Comparison of ENCODE assay signal across 33 cellular contexts in genomic region chr20:45350217-45350616, GRCh38. TPM values are rescaled to one million over a fixed set of nuclear protein-coding genes. Genes with fewer than 3 reads are reported as not detected.
"Had no signal": no experiment of that assay in that cellular context is flagged by ENCODE, and none has a peak within 500 bp of the region (broad histone marks: within the 10 kb centered on the region; RNA-seq: fewer than 3 reads in every experiment).

No MANE protein-coding gene starts in this region.

- H3K27ac ChIP-seq: left lung, lower lobe of right lung, neutrophil, thyroid gland, upper lobe of right lung had no signal

- H3K4me3 ChIP-seq: esophagus muscularis mucosa, left lung, lower lobe of right lung, mucosa of descending colon, skin epidermis, thyroid gland, upper lobe of right lung had no signal

- H3K27ac Mint-ChIP-seq: activated B cell treated with CpG ODN at 0.5 μM for 24 hours; activated CD8-positive, alpha-beta memory T cell treated with anti-CD3 and anti-CD28 coated beads, Interleukin-2, amount 10 ng/mL, durations not matched to agents 7 days and 5 days; activated CD8-positive, alpha-beta T cell treated with anti-CD3 and anti-CD28 coated beads for 36 hours; activated naive CD4-positive, alpha-beta T cell treated with anti-CD3 and anti-CD28 coated beads, Interleukin-2, amount 50 U/mL, for 72 hours; dendritic cell treated with granulocyte-macrophage colony-stimulating factor and Interleukin-4, amounts not matched to agents 40 ng/mL and 50 ng/mL, for 4 days; endodermal cell; natural killer cell treated with Interleukin-12 subunit alpha and Interleukin-12 subunit beta and Interleukin-15 and Interleukin-18, amount 100 ng/mL, for 72 hours; progenitor cell of endocrine pancreas; stimulated activated naive CD8-positive, alpha-beta T cell treated with anti-CD3 and anti-CD28 coated beads, Interleukin-15, amount 100 ng/mL, for 72 hours; T-helper 1 cell treated with Interleukin-12 subunit alpha and Interleukin-12 subunit beta and Interleukin-4 antibody, amounts not matched to agents 30 μg/mL and 1 μg/mL, for 36 hours had no signal

- H3K4me3 Mint-ChIP-seq: activated B cell treated with CpG ODN at 0.5 μM for 24 hours; activated CD8-positive, alpha-beta memory T cell treated with anti-CD3 and anti-CD28 coated beads, Interleukin-2, amount 10 ng/mL, durations not matched to agents 7 days and 5 days; activated CD8-positive, alpha-beta T cell treated with anti-CD3 and anti-CD28 coated beads for 36 hours; central memory CD8-positive, alpha-beta T cell; dendritic cell treated with granulocyte-macrophage colony-stimulating factor and Interleukin-4, amounts not matched to agents 40 ng/mL and 50 ng/mL, for 4 days; endodermal cell; natural killer cell treated with Interleukin-12 subunit alpha and Interleukin-12 subunit beta and Interleukin-15 and Interleukin-18, amount 100 ng/mL, for 72 hours; stimulated activated naive CD8-positive, alpha-beta T cell treated with anti-CD3 and anti-CD28 coated beads, Interleukin-15, amount 100 ng/mL, for 72 hours had no signal

- H3K9me3 ChIP-seq: esophagus muscularis mucosa, left lung, lower lobe of right lung, mucosa of descending colon, neutrophil, thyroid gland, upper lobe of right lung had no signal

- H3K36me3 ChIP-seq: esophagus muscularis mucosa, left lung, lower lobe of right lung, neutrophil, thyroid gland, upper lobe of right lung had no signal

- H3K36me3 Mint-ChIP-seq: activated CD8-positive, alpha-beta memory T cell treated with anti-CD3 and anti-CD28 coated beads, Interleukin-2, amount 10 ng/mL, durations not matched to agents 7 days and 5 days; natural killer cell treated with Interleukin-12 subunit alpha and Interleukin-12 subunit beta and Interleukin-15 and Interleukin-18, amount 100 ng/mL, for 72 hours had no signal

- ATAC-seq: activated CD8-positive, alpha-beta memory T cell treated with anti-CD3 and anti-CD28 coated beads, Interleukin-2, amount 10 ng/mL, durations not matched to agents 7 days and 5 days; activated CD8-positive, alpha-beta T cell treated with anti-CD3 and anti-CD28 coated beads for 36 hours; activated naive CD4-positive, alpha-beta T cell treated with anti-CD3 and anti-CD28 coated beads, Interleukin-2, amount 50 U/mL, for 72 hours; left lung; lower lobe of right lung; mucosa of descending colon; natural killer cell treated with Interleukin-12 subunit alpha and Interleukin-12 subunit beta and Interleukin-15 and Interleukin-18, amount 100 ng/mL, for 72 hours; sciatic nerve; stimulated activated naive CD8-positive, alpha-beta T cell treated with anti-CD3 and anti-CD28 coated beads, Interleukin-15, amount 100 ng/mL, for 72 hours; upper lobe of right lung had no signal

- H3K9me3 Mint-ChIP-seq: activated B cell treated with CpG ODN at 0.5 μM for 24 hours; activated CD8-positive, alpha-beta T cell treated with anti-CD3 and anti-CD28 coated beads for 36 hours; activated naive CD4-positive, alpha-beta T cell treated with anti-CD3 and anti-CD28 coated beads, Interleukin-2, amount 50 U/mL, for 72 hours; central memory CD8-positive, alpha-beta T cell; dendritic cell treated with granulocyte-macrophage colony-stimulating factor and Interleukin-4, amounts not matched to agents 40 ng/mL and 50 ng/mL, for 4 days; endodermal cell; natural killer cell treated with Interleukin-12 subunit alpha and Interleukin-12 subunit beta and Interleukin-15 and Interleukin-18, amount 100 ng/mL, for 72 hours; stimulated activated naive CD8-positive, alpha-beta T cell treated with anti-CD3 and anti-CD28 coated beads, Interleukin-15, amount 100 ng/mL, for 72 hours; T-helper 1 cell treated with Interleukin-12 subunit alpha and Interleukin-12 subunit beta and Interleukin-4 antibody, amounts not matched to agents 30 μg/mL and 1 μg/mL, for 36 hours had no signal

- H3K27me3 Mint-ChIP-seq: activated CD8-positive, alpha-beta memory T cell treated with anti-CD3 and anti-CD28 coated beads, Interleukin-2, amount 10 ng/mL, durations not matched to agents 7 days and 5 days; activated CD8-positive, alpha-beta T cell treated with anti-CD3 and anti-CD28 coated beads for 36 hours; dendritic cell treated with granulocyte-macrophage colony-stimulating factor and Interleukin-4, amounts not matched to agents 40 ng/mL and 50 ng/mL, for 4 days; natural killer cell treated with Interleukin-12 subunit alpha and Interleukin-12 subunit beta and Interleukin-15 and Interleukin-18, amount 100 ng/mL, for 72 hours had no signal

- DNase-seq: activated B cell treated with CpG ODN at 0.5 μM for 24 hours; activated CD4-positive, alpha-beta T cell treated with anti-CD3 and anti-CD28 coated beads, Interleukin-2, amount 50 U/mL, for 1 hour; activated CD8-positive, alpha-beta memory T cell treated with anti-CD3 and anti-CD28 coated beads, Interleukin-2, amount 10 ng/mL, durations not matched to agents 7 days and 5 days; activated CD8-positive, alpha-beta T cell treated with anti-CD3 and anti-CD28 coated beads for 36 hours; activated naive CD4-positive, alpha-beta T cell; activated T-cell treated with anti-CD3 and anti-CD28 coated beads, Interleukin-2, amount 50 U/mL, for 48 hours; endodermal cell; glutamatergic neuron; left lung; lower lobe of right lung; mucosa of descending colon; stimulated activated CD4-positive, alpha-beta T cell treated with anti-CD3 and anti-CD28 coated beads, Interleukin-12 subunit alpha, Interleukin-12 subunit beta, amount 100 ng/mL, for 4 hours; stimulated activated CD4-positive, alpha-beta T cell treated with anti-CD3 and anti-CD28 coated beads, Interleukin-4, amount 100 ng/mL, for 1 hour; stimulated activated naive CD8-positive, alpha-beta T cell treated with anti-CD3 and anti-CD28 coated beads, Interleukin-15, amount 100 ng/mL, for 72 hours; T-helper 9 cell; thyroid gland; upper lobe of right lung had no signal

RNA-seq across cellular contexts. Expression of gene SDC4, which starts 2.0 kb away (rescaled TPM):
- total RNA-seq: activated B cell treated with CpG ODN at 0.5 μM for 24 hours had no signal

RNA-seq across cellular contexts. Expression of gene TP53TG5, which starts 27.9 kb away (rescaled TPM):
- total RNA-seq: activated B cell treated with CpG ODN at 0.5 μM for 24 hours; bronchial epithelial cell; frontal cortex; lower lobe of right lung; mesenteric fat pad; myocyte; natural killer cell treated with Interleukin-12 subunit alpha and Interleukin-12 subunit beta and Interleukin-15 and Interleukin-18, amount 100 ng/mL, for 72 hours; osteocyte; progenitor cell of endocrine pancreas; renal cortical epithelial cell; sciatic nerve; thyroid gland; upper lobe of right lung had no signal

RNA-seq across cellular contexts. Expression of gene MATN4, which starts 42.1 kb away (rescaled TPM):
- total RNA-seq: activated B cell treated with CpG ODN at 0.5 μM for 24 hours, lower lobe of right lung, mesenteric fat pad, myocyte, osteocyte, progenitor cell of endocrine pancreas, renal cortical epithelial cell had no signal

RNA-seq across cellular contexts. Expression of gene RBPJL, which starts 43.6 kb away (rescaled TPM):
- total RNA-seq: activated B cell treated with CpG ODN at 0.5 μM for 24 hours; activated CD8-positive, alpha-beta memory T cell treated with anti-CD3 and anti-CD28 coated beads, Interleukin-2, amount 10 ng/mL, durations not matched to agents 7 days and 5 days; activated CD8-positive, alpha-beta T cell treated with anti-CD3 and anti-CD28 coated beads for 36 hours; activated naive CD4-positive, alpha-beta T cell treated with anti-CD3 and anti-CD28 coated beads, Interleukin-2, amount 50 U/mL, for 72 hours; bronchial epithelial cell; endodermal cell; esophagus muscularis mucosa; frontal cortex; left lung; lower lobe of right lung; mesenteric fat pad; mucosa of descending colon; myocyte; natural killer cell treated with Interleukin-12 subunit alpha and Interleukin-12 subunit beta and Interleukin-15 and Interleukin-18, amount 100 ng/mL, for 72 hours; osteocyte; renal cortical epithelial cell; sciatic nerve; thyroid gland; upper lobe of right lung had no signal
